In the genomic region with DNA sequence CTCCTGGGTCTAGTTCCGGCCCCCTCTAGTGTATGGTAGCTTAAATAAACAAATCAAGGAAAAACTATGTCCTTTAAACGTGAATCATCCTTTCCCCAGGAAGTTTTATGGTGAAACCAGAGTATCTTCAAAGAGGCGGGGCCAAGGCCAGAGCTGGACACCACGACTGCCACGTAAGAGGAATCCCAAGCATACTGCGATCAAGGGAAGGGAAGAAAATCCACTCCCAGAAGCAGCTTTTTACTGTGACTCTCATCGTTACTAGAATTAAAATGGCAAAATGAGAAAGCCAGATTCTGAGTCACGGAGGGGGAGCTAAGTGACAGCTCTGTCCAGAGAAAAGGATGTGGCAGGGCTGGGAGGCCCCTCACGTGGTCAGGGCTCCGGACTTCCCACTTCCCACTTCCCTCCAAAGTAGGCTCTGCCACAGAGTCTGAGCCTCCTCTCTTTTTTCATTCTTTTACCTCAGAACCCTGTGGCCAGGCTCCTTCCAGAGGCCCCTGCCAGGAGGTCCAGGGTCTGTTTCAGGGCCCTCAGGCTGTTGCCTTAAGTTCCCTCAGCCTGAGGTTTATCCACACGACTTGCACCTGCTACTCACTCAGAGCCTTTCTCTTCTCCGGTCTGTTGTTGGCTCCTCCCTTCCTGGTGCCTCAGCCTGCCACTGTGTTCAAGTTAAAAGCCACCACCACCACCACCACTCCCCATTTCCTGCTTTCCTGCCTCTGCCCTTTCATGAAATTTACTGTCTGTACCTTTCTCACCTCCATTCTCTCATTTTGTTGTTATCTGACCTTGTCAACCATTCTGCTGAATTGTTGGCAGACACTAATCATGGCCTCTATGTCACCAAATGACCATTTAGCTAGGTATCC, we compare ENCODE assay signal across 8 cellular contexts. TPM values are rescaled to one million over a fixed set of nuclear protein-coding genes. Genes with fewer than 3 reads are reported as not detected.
DNase-seq lines count a peak whose midpoint lies in the region; ATAC-seq lines count a peak whose summit lies in the region.

No MANE protein-coding gene starts in this region.

- H3K27ac Mint-ChIP-seq in stimulated activated naive B cell treated with anti-CD40 and anti-IgM and Interleukin-4, amounts not matched to agents 10 μg/mL and 1 μg/mL and 100 μg/mL, for 72 hours = peak overlapping the region; percentile 92

- no peaks in the 10 kb centered on the region for H3K9me3 Mint-ChIP-seq in stimulated activated naive B cell treated with anti-CD40 and anti-IgM and Interleukin-4, amounts not matched to agents 10 μg/mL and 1 μg/mL and 100 μg/mL, for 72 hours

- H3K36me3 Mint-ChIP-seq in stimulated activated naive B cell treated with anti-CD40 and anti-IgM and Interleukin-4, amounts not matched to agents 10 μg/mL and 1 μg/mL and 100 μg/mL, for 72 hours = no peaks in the 10 kb centered on the region

- peak; percentile 39 for ATAC-seq in GM19463 (IDR thresholded peaks at IDR 0.05; ENCODE audit: unreplicated experiment)
- peak; percentile 24 for ATAC-seq in HG03565 (IDR thresholded peaks at IDR 0.05; ENCODE audit: unreplicated experiment)
- ATAC-seq in left colon = peak; percentile 47
- ATAC-seq in stimulated activated naive B cell treated with anti-CD40 and anti-IgM and Interleukin-4, amounts not matched to agents 10 μg/mL and 1 μg/mL and 100 μg/mL, for 72 hours (replicated peaks) = peak; percentile 19 to 29

- DNase-seq in COLO668 (lab: John Stamatoyannopoulos, UW; ENCODE audit: unreplicated experiment) = peak; percentile 6
- peak; percentile 51 for DNase-seq in T follicular helper cell (ENCODE audit: low read depth)
- DNase-seq in brain pericyte (ENCODE audit: low read depth, low spot score) = peak; percentile 61
- DNase-seq in left colon = peak; percentile 66 to 79
- DNase-seq in stimulated activated naive B cell treated with anti-CD40 and anti-IgM and Interleukin-4, amounts not matched to agents 10 μg/mL and 1 μg/mL and 100 μg/mL, for 72 hours = no peak
- no peak for DNase-seq in NCI-H1694 (lab: John Stamatoyannopoulos, UW)

- peak overlapping the region; percentile 42 to 63 for H3K4me3 Mint-ChIP-seq in stimulated activated naive B cell treated with anti-CD40 and anti-IgM and Interleukin-4, amounts not matched to agents 10 μg/mL and 1 μg/mL and 100 μg/mL, for 72 hours

- H3K4me1 Mint-ChIP-seq in stimulated activated naive B cell treated with anti-CD40 and anti-IgM and Interleukin-4, amounts not matched to agents 10 μg/mL and 1 μg/mL and 100 μg/mL, for 72 hours = peaks cover 27 to 41% of the 10 kb centered on the region in 2 donors

- H3K27me3 Mint-ChIP-seq in stimulated activated naive B cell treated with anti-CD40 and anti-IgM and Interleukin-4, amounts not matched to agents 10 μg/mL and 1 μg/mL and 100 μg/mL, for 72 hours = no peaks in the 10 kb centered on the region

- intact Hi-C loops in left colon (cut with DNase I, micrococcal nuclease) = no loop called here

RNA-seq across cellular contexts. Expression of gene GLRX, which starts 1.4 kb away (rescaled TPM):
- 10 to 100 TPM; 82.4 to 91.9 TPM for total RNA-seq in left colon

Comparison
In these comparisons a context has a peak if more than half of its experiments do, and no peak if none do; other contexts are left out.
1. DNase-seq: peak in COLO668 (single experiment), T follicular helper cell (single experiment), brain pericyte (single experiment) and left colon (2 of 2); none in stimulated activated naive B cell treated with anti-CD40 and anti-IgM and Interleukin-4, amounts not matched to agents 10 μg/mL and 1 μg/mL and 100 μg/mL, for 72 hours (single experiment) and NCI-H1694 (single experiment).
2. Peak in every context shown above with its lines, with median percentiles within 50 percentile points of each other: ATAC-seq.